Comparison of ENCODE assay signal across 8 cellular contexts in the genomic region with DNA sequence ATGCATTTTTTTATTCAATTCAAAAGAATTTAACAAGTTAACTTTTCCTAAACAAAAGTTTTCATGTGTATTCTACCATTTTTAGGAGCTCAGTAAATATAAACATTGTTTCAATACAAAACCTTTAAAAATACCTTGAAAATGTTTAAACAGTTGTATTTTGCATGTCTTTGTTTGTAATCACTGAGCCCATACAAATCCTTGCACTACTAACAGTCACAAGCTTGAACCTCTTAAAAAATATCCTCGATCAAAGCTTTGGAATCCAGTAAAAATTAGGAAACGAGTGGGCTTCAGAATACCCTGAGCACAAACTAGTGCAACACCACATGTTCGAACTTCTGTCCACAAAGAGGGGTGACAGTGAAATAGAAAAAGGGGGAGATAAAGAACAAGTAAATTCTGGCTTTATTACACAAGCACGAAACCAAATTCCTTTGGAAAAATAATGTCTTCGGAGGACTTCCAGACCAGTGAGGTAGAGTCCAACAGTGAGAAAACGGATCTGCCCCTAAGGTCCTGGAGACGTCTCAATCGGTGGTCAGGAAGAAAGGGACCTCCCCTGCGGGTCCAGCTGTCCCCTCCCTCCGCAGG. TPM values are rescaled to one million over a fixed set of nuclear protein-coding genes. Genes with fewer than 3 reads are reported as not detected.
DNase-seq lines count a peak whose midpoint lies in the region; ATAC-seq and TF ChIP-seq lines count a peak whose summit lies in the region.

No MANE protein-coding gene starts in this region.

- H3K4me1 ChIP-seq in CD8-positive, alpha-beta memory T cell (ENCODE audit: insufficient read depth, low read length), result peaks cover 24% of the 10 kb centered on the region
- no peaks in the 10 kb centered on the region for H3K4me1 ChIP-seq in NT2/D1 (ENCODE audit: insufficient read depth, insufficient read length)
- peaks cover 7% of the 10 kb centered on the region for H3K4me1 ChIP-seq in endocrine pancreas (ENCODE audit: control insufficient read depth, insufficient read depth, low read length)
- peaks cover 11 to 14% of the 10 kb centered on the region in 2 experiments for H3K4me1 ChIP-seq in neutrophil (ENCODE audit: control insufficient read depth in 1 of 2, insufficient read depth in 1 of 2, low read depth in 1 of 2, low read length in 1 of 2)

- peaks cover 24 to 47% (median 39%) of the 10 kb centered on the region in 3 donors for H3K4me1 Mint-ChIP-seq in CD8-positive, alpha-beta memory T cell

- H3K27ac Mint-ChIP-seq in CD8-positive, alpha-beta memory T cell, result peak overlapping the region in 7 of 8 donors; percentile 76 to 92 (median 83)

- H3K4me3 Mint-ChIP-seq in CD8-positive, alpha-beta memory T cell, result peak overlapping the region; percentile 83 to 96 (median 85)

- no peaks in the 10 kb centered on the region for H3K36me3 ChIP-seq in CD8-positive, alpha-beta memory T cell (ENCODE audit: insufficient read depth, low read length)
- H3K36me3 ChIP-seq in NT2/D1 (ENCODE audit: insufficient read depth, insufficient read length, low read length) (no peaks in the 10 kb centered on the region), endocrine pancreas (ENCODE audit: control insufficient read depth, insufficient read depth, low read length) (no peaks in the 10 kb centered on the region), neutrophil (no peaks in the 10 kb centered on the region)

- CTCF ChIA-PET in CD8-positive, alpha-beta memory T cell (lab: Charles Lee), result interaction anchor here (0.9 to 3.7 kb wide), 7 partner anchors 11 to 509 kb away, joined by 3 to 48 read pairs (median 4); a partner anchor contains a TSS

- H3K27me3 Mint-ChIP-seq in CD8-positive, alpha-beta memory T cell, result no peaks in the 10 kb centered on the region

- no peak for ATAC-seq in GM18909 (IDR thresholded peaks at IDR 0.05; ENCODE audit: poor library complexity, unreplicated experiment)

- peaks cover 0 to 4% (median 0%) of the 10 kb centered on the region in 3 donors for H3K36me3 Mint-ChIP-seq in CD8-positive, alpha-beta memory T cell

- no peak for DNase-seq in CD8-positive, alpha-beta memory T cell
- no peak for DNase-seq in NT2/D1 (ENCODE audit: low read depth, low spot score)
- DNase-seq in anterior cingulate cortex (lab: John Stamatoyannopoulos, UW), result no peak
- DNase-seq in GM10266 (ENCODE audit: extremely low spot score), result no peak
- DNase-seq in stimulated activated CD4-positive, alpha-beta T cell treated with anti-CD3 and anti-CD28 coated beads, Interleukin-1b, Interleukin-23, amount 100 ng/mL, for 48 hours, result no peak

- H3K9me3 ChIP-seq in CD8-positive, alpha-beta memory T cell (ENCODE audit: low read length), result no peaks in the 10 kb centered on the region
- H3K9me3 ChIP-seq in NT2/D1 (ENCODE audit: insufficient read depth, low read length) (no peaks in the 10 kb centered on the region), endocrine pancreas (ENCODE audit: control insufficient read depth, low read length) (no peaks in the 10 kb centered on the region), neutrophil (no peaks in the 10 kb centered on the region)

- no peaks in the 10 kb centered on the region for H3K27me3 ChIP-seq in CD8-positive, alpha-beta memory T cell (ENCODE audit: insufficient read depth, low read length, poor library complexity, severe bottlenecking)
- H3K27me3 ChIP-seq in NT2/D1 (ENCODE audit: insufficient read depth, insufficient read length) (no peaks in the 10 kb centered on the region), endocrine pancreas (ENCODE audit: control insufficient read depth, insufficient read depth, low read length) (no peaks in the 10 kb centered on the region), neutrophil (no peaks in the 10 kb centered on the region)

- TF ChIP-seq CTCF in neutrophil (IDR thresholded peaks at IDR 0.05), result no peak
- TF ChIP-seq CTCF in GM10266 (IDR thresholded peaks at IDR 0.05; ENCODE audit: control insufficient read depth, insufficient read depth, low read depth, missing control alignments), result no peak

- POLR2A ChIA-PET in CD8-positive, alpha-beta memory T cell (lab: Charles Lee), result interaction anchor here (0.6 to 1.8 kb wide), 2 partner anchors 346 to 509 kb away, joined by 3 to 11 read pairs; a partner anchor contains a TSS

- peak overlapping the region; percentile 56 for H3K4me3 ChIP-seq in CD8-positive, alpha-beta memory T cell (ENCODE audit: low read length)
- H3K4me3 ChIP-seq in NT2/D1 (ENCODE audit: insufficient read length, low read depth) (peak overlapping the region; percentile 92), endocrine pancreas (ENCODE audit: control insufficient read depth, insufficient read depth, low read length) (peak overlapping the region; percentile 68), neutrophil (ENCODE audit: low read depth in 1 of 2, low read length in 1 of 2) (peak overlapping the region; percentile 73 to 90)

- peak overlapping the region; percentile 79 for H3K27ac ChIP-seq in CD8-positive, alpha-beta memory T cell (ENCODE audit: low read depth, low read length)
- peak overlapping the region; percentile 91 for H3K27ac ChIP-seq in neutrophil

- no peaks in the 10 kb centered on the region for H3K9me3 Mint-ChIP-seq in CD8-positive, alpha-beta memory T cell

- H3K9ac ChIP-seq in NT2/D1 (ENCODE audit: insufficient read length, low read depth), result peak overlapping the region; percentile 72
- peak overlapping the region; percentile 89 for H3K9ac ChIP-seq in endocrine pancreas (ENCODE audit: control insufficient read depth, insufficient read depth, low read length)

RNA-seq across cellular contexts. Expression of a gene that starts 1.5 kb away (rescaled TPM):
- total RNA-seq in CD8-positive, alpha-beta memory T cell, result 10 to 100 TPM; 27.4 to 28.1 TPM
- 6.7 TPM for polyA plus RNA-seq in CD8-positive, alpha-beta memory T cell
